ENCODE assay signal across 10 cellular contexts in genomic region chr14:51396222-51396815, GRCh38.
DNase-seq lines count a peak whose midpoint lies in the region; ATAC-seq and TF ChIP-seq lines count a peak whose summit lies in the region.
"Had no signal": no experiment of that assay in that cellular context is flagged by ENCODE, and none has a peak within 500 bp of the region (broad histone marks: within the 10 kb centered on the region; RNA-seq: fewer than 3 reads in every experiment).

No MANE protein-coding gene starts in this region.

- H3K36me3 Mint-ChIP-seq in activated CD4-positive, alpha-beta T cell treated with anti-CD3 and anti-CD28 coated beads, Interleukin-2, amount 10 ng/mL, durations not matched to agents 7 days and 5 days (ENCODE audit: low read depth) = no peaks in the 10 kb centered on the region
- no peaks in the 10 kb centered on the region for H3K36me3 Mint-ChIP-seq in T-cell

- H3K27ac ChIP-seq in left ventricle myocardium inferior (replicated peaks) = peak overlapping the region; percentile 77
- H3K27ac ChIP-seq in smooth muscle cell (ENCODE audit: low read depth) = peak overlapping the region; percentile 96

- TF ChIP-seq CTCF in left ventricle myocardium inferior (IDR thresholded peaks at IDR 0.05; ENCODE audit: borderline replicate concordance) (no peak), smooth muscle cell (IDR thresholded peaks at IDR 0.05; ENCODE audit: borderline replicate concordance, insufficient read depth, poor library complexity, severe bottlenecking) (no peak)

- POLR2A ChIA-PET in activated CD4-positive, alpha-beta T cell treated with anti-CD3 and anti-CD28 coated beads, Interleukin-2, amount 10 ng/mL, durations not matched to agents 7 days and 5 days (lab: Charles Lee) = no interaction called here
- POLR2A ChIA-PET in T-cell (lab: Charles Lee) = no interaction called here

- no peaks in the 10 kb centered on the region for H3K79me2 ChIP-seq in smooth muscle cell (ENCODE audit: low read depth)

- H3K4me3 Mint-ChIP-seq in activated CD4-positive, alpha-beta T cell treated with anti-CD3 and anti-CD28 coated beads, Interleukin-2, amount 10 ng/mL, durations not matched to agents 7 days and 5 days = no peak overlapping the region
- no peak overlapping the region for H3K4me3 Mint-ChIP-seq in T-cell

- H3K9me3 ChIP-seq in left ventricle myocardium inferior (replicated peaks) (no peaks in the 10 kb centered on the region), smooth muscle cell (replicated peaks; ENCODE audit: low read depth) (no peaks in the 10 kb centered on the region)

- peak overlapping the region; percentile 90 for H3K9ac ChIP-seq in smooth muscle cell (ENCODE audit: low read depth)

- H3K4me1 Mint-ChIP-seq in activated CD4-positive, alpha-beta T cell treated with anti-CD3 and anti-CD28 coated beads, Interleukin-2, amount 10 ng/mL, durations not matched to agents 7 days and 5 days = no peaks in the 10 kb centered on the region
- no peaks in the 10 kb centered on the region for H3K4me1 Mint-ChIP-seq in T-cell

- CTCF ChIA-PET in activated CD4-positive, alpha-beta T cell treated with anti-CD3 and anti-CD28 coated beads, Interleukin-2, amount 10 ng/mL, durations not matched to agents 7 days and 5 days (lab: Charles Lee) = no interaction called here
- CTCF ChIA-PET in T-cell (lab: Charles Lee) = no interaction called here

- H2AFZ ChIP-seq in smooth muscle cell (ENCODE audit: low read depth) = peak overlapping the region; percentile 9

- H3K4me2 ChIP-seq in smooth muscle cell = peak overlapping the region; percentile 65

- no peak for ATAC-seq in T-cell (replicated peaks in 1 of 4)

- no peak overlapping the region for H3K27ac Mint-ChIP-seq in activated CD4-positive, alpha-beta T cell treated with anti-CD3 and anti-CD28 coated beads, Interleukin-2, amount 10 ng/mL, durations not matched to agents 7 days and 5 days
- H3K27ac Mint-ChIP-seq in T-cell = no peak overlapping the region

- WGBS in smooth muscle cell (ENCODE audit: low lambda C conversion rate) = 23% methylated on average over 11 of the region's 11 CpGs

- intact Hi-C loops in left ventricle myocardium inferior (cut with micrococcal nuclease) = no loop called here

- no peaks in the 10 kb centered on the region for H4K20me1 ChIP-seq in smooth muscle cell (ENCODE audit: low read depth)

- peaks cover 12% of the 10 kb centered on the region for H3K27me3 Mint-ChIP-seq in activated CD4-positive, alpha-beta T cell treated with anti-CD3 and anti-CD28 coated beads, Interleukin-2, amount 10 ng/mL, durations not matched to agents 7 days and 5 days
- peaks cover 6 to 29% of the 10 kb centered on the region in 2 donors for H3K27me3 Mint-ChIP-seq in T-cell

- no peaks in the 10 kb centered on the region for H3K9me3 Mint-ChIP-seq in activated CD4-positive, alpha-beta T cell treated with anti-CD3 and anti-CD28 coated beads, Interleukin-2, amount 10 ng/mL, durations not matched to agents 7 days and 5 days
- H3K9me3 Mint-ChIP-seq in T-cell = no peaks in the 10 kb centered on the region

- no peaks in the 10 kb centered on the region for H3K36me3 ChIP-seq in left ventricle myocardium inferior
- H3K36me3 ChIP-seq in smooth muscle cell (ENCODE audit: low read depth) = no peaks in the 10 kb centered on the region

- DNase-seq in GM04504 (ENCODE audit: low read depth) (peak; percentile 97), amniotic epithelial cell (ENCODE audit: low read depth) (peak; percentile 94), left ventricle myocardium inferior (no peak), smooth muscle cell (lab: John Stamatoyannopoulos, UW; ENCODE audit: unreplicated experiment) (no peak), 8988T (no peak), T-cell (no peak), GF-D8 (lab: John Stamatoyannopoulos, UW) (no peak)
- no peak for DNase-seq in activated CD4-positive, alpha-beta T cell treated with anti-CD3 and anti-CD28 coated beads, Interleukin-2, amount 10 ng/mL, durations not matched to agents 7 days and 5 days
- DNase-seq: activated CD4-positive, CD25-positive, alpha-beta regulatory T cell; hippocampal formation had no signal

- H3F3A ChIP-seq in smooth muscle cell (ENCODE audit: low read depth) = peaks cover 16% of the 10 kb centered on the region

- no peaks in the 10 kb centered on the region for H3K27me3 ChIP-seq in left ventricle myocardium inferior (ENCODE audit: low read depth)
- H3K27me3 ChIP-seq in smooth muscle cell (ENCODE audit: low read depth) = no peaks in the 10 kb centered on the region

- peaks cover 47% of the 10 kb centered on the region for H3K4me1 ChIP-seq in left ventricle myocardium inferior
- peaks cover 28% of the 10 kb centered on the region for H3K4me1 ChIP-seq in smooth muscle cell (ENCODE audit: low read depth)

- no peak overlapping the region for H3K4me3 ChIP-seq in left ventricle myocardium inferior
- H3K4me3 ChIP-seq in smooth muscle cell = no peak overlapping the region

Comparison
In these comparisons a context has a peak if more than half of its experiments do, and no peak if none do; other contexts are left out.
1. DNase-seq: peak in GM04504 (single experiment) and amniotic epithelial cell (single experiment); none in left ventricle myocardium inferior (single experiment), smooth muscle cell (single experiment), 8988T (single experiment), activated CD4-positive, alpha-beta T cell treated with anti-CD3 and anti-CD28 coated beads, Interleukin-2, amount 10 ng/mL, durations not matched to agents 7 days and 5 days (single experiment), T-cell (0 of 34) and GF-D8 (single experiment).